ENCODE assay signal across 1 cellular context in the genomic region with DNA sequence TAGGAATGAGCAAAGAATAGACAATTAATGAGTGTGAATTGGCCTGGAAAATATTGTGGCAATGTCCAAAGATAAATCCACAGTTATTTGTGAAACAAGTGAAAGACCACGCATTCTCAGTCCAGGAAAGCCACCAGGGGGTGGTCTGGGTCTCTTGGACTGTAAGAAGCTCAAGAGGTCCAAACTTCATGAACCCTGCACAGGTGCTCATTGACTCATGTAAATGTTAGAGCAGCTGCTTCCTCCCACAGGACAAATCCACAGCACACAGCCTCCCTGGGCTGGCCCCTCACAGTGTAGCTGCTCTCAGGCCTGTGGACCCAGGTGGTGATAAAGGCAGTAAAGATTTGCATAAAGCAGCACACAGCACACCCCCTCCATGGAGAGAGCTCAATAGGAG.
TF ChIP-seq lines count a peak whose summit lies in the region.

No MANE protein-coding gene starts in this region.

TF ChIP-seq in GM12878, 131 proteins besides CTCF, POLR2A, EP300 and RAD21:
- TF ChIP-seq ESRRA (IDR thresholded peaks at IDR 0.05; ENCODE audit: low read length), result no peak
- TF ChIP-seq TCF12 (IDR thresholded peaks at IDR 0.05; ENCODE audit: low read depth, low read length), result peak; percentile 22; the same call in 1 of the 2 replicates
TF ChIP-seq in GM12878: peak in this region for 1.
